Comparison of ENCODE assay signal across 8 cellular contexts in the genomic region with DNA sequence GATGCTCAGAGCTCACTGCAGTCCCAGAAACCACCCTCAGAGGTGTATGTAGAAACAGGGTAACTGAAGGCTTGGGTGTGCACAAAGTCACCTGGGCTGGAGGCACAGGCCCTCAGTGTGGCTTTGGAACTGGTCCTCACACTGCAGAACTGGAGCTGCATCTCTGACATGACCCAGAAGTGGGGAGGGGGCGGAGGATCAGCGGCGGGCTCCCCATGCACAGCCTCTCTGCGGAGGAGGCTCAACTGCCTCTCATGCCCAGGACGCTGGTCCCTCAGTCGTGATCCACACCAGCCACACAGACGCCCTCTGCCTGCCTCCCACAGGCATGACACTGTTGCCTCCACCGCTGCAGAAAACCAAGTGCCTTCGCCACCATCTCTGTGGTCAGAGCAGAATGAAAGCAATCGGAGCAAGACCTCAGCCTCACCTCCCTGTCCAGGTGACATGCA.
A peak's percentile ranks its signal among the peaks of the same experiment; 100 is the strongest.
DNase-seq lines count a peak whose midpoint lies in the region; ATAC-seq and TF ChIP-seq lines count a peak whose summit lies in the region.

No MANE protein-coding gene starts in this region.

- H3K27ac ChIP-seq in OCI-LY3 (ENCODE audit: low read length) (no peak overlapping the region), foreskin keratinocyte (no peak overlapping the region), psoas muscle (no peak overlapping the region)

- DNase-seq in AG10803 (ENCODE audit: low read depth) (peak; percentile 10), foreskin keratinocyte (no peak), psoas muscle (peak in 1 of 2 donors; percentile 40), germinal center (ENCODE audit: low spot score) (no peak), immature natural killer cell (no peak), activated gamma-delta T cell treated with Interleukin-2 at 50 U/mL for 16 hours (no peak)

- H3K27me3 ChIP-seq in OCI-LY3 (ENCODE audit: low read depth, low read length) (peaks cover 20% of the 10 kb centered on the region), foreskin keratinocyte (no peaks in the 10 kb centered on the region), psoas muscle (ENCODE audit: insufficient read depth in 3 of 3, low read length in 2 of 3) (peaks cover 0 to 5% (median 3%) of the 10 kb centered on the region in 3 donors)

- H3K4me1 Mint-ChIP-seq in immature natural killer cell = no peaks in the 10 kb centered on the region

- no peaks in the 10 kb centered on the region for H3K36me3 Mint-ChIP-seq in immature natural killer cell

- H3K27me3 Mint-ChIP-seq in immature natural killer cell (ENCODE audit: low read depth in 3 of 3) = peaks cover 3 to 22% (median 10%) of the 10 kb centered on the region in 3 donors

- TF ChIP-seq CTCF in AG10803 (conservative IDR thresholded peaks at IDR 0.05; ENCODE audit: low read length) = peak; percentile 58
- peak; percentile 30; the same call in 1 of the 2 replicates for TF ChIP-seq CTCF in GM12875 (IDR thresholded peaks at IDR 0.05; ENCODE audit: borderline replicate concordance, insufficient read depth, low read depth, low read length)
- TF ChIP-seq CTCF in OCI-LY3 (IDR thresholded peaks at IDR 0.05; ENCODE audit: low read depth, low read length) = peak; percentile 13; the same call in 1 of the 2 replicates
- TF ChIP-seq CTCF in foreskin keratinocyte (conservative IDR thresholded peaks at IDR 0.05) = peak; percentile 63
- peak; percentile 51 for TF ChIP-seq CTCF in psoas muscle (IDR thresholded peaks at IDR 0.05)

- H3K4me2 ChIP-seq in OCI-LY3 (ENCODE audit: low read length) = no peak overlapping the region

- H3K9ac ChIP-seq in OCI-LY3 (ENCODE audit: low read length) = no peak overlapping the region

- intact Hi-C loops in psoas muscle (cut with DNase I) = loop anchor here in 1 of 2 donors (5.0 kb wide), 1 partner anchor 276 kb away; no protein-coding TSS in a partner anchor

- H3K27ac Mint-ChIP-seq in immature natural killer cell = peak overlapping the region in 1 of 6 donors; percentile 51

- no peak overlapping the region for H3K4me3 ChIP-seq in AG10803 (ENCODE audit: low read length)
- no peak overlapping the region for H3K4me3 ChIP-seq in GM12875 (ENCODE audit: low read depth, low read length)
- H3K4me3 ChIP-seq in OCI-LY3 (ENCODE audit: low read length) = no peak overlapping the region
- no peak overlapping the region for H3K4me3 ChIP-seq in psoas muscle

- H3K9me3 Mint-ChIP-seq in immature natural killer cell = no peaks in the 10 kb centered on the region

- H4K20me1 ChIP-seq in OCI-LY3 (ENCODE audit: insufficient read depth, low read length) = no peaks in the 10 kb centered on the region

- H3K36me3 ChIP-seq in OCI-LY3 (replicated peaks; ENCODE audit: low read depth, low read length) (no peaks in the 10 kb centered on the region), psoas muscle (ENCODE audit: insufficient read depth in 1 of 2, low read depth in 1 of 2) (no peaks in the 10 kb centered on the region)

- ATAC-seq in foreskin keratinocyte (peak; percentile 18), psoas muscle (peak in 3 of 4 donors; percentile 78 to 84 (median 82))

- no peak overlapping the region for H3K4me3 Mint-ChIP-seq in immature natural killer cell

- H2AFZ ChIP-seq in OCI-LY3 (ENCODE audit: low read depth, low read length) = no peak overlapping the region

- H3K4me1 ChIP-seq in OCI-LY3 (ENCODE audit: low read length) (no peaks in the 10 kb centered on the region), foreskin keratinocyte (peaks cover 28% of the 10 kb centered on the region), psoas muscle (no peaks in the 10 kb centered on the region)

- no peaks in the 10 kb centered on the region for H3K9me3 ChIP-seq in OCI-LY3 (ENCODE audit: insufficient read depth, low read length)
- no peaks in the 10 kb centered on the region for H3K9me3 ChIP-seq in psoas muscle

- 44 to 56% (median 48%) methylated on average over 8 to 10 of the region's 10 CpGs for WGBS in psoas muscle, 3 donors

- H3K79me2 ChIP-seq in OCI-LY3 (ENCODE audit: low read length) = no peaks in the 10 kb centered on the region

Comparison
In these comparisons a context has a peak if more than half of its experiments do, and no peak if none do; other contexts are left out.
1. CTCF ChIP-seq: peak in every context shown above with its lines; median percentile 63 in foreskin keratinocyte; 58 in AG10803; 51 in psoas muscle; 30 in GM12875; 13 in OCI-LY3.